Comparison of ENCODE assay signal across 19 cellular contexts in genomic region chr9:135369401-135369800, GRCh38.
"Had no signal": no experiment of that assay in that cellular context is flagged by ENCODE, and none has a peak within 500 bp of the region (broad histone marks: within the 10 kb centered on the region; RNA-seq: fewer than 3 reads in every experiment).

No MANE protein-coding gene starts in this region.

- H3K4me3 Mint-ChIP-seq: activated B cell treated with CpG ODN at 0.5 μM for 24 hours; activated CD4-positive, alpha-beta T cell treated with anti-CD3 and anti-CD28 coated beads, Interleukin-2, amount 10 ng/mL, durations not matched to agents 7 days and 5 days; activated naive CD8-positive, alpha-beta T cell treated with anti-CD3 and anti-CD28 coated beads for 36 hours; immature natural killer cell; naive B cell had no signal

- H3K27ac Mint-ChIP-seq: activated B cell treated with CpG ODN at 0.5 μM for 24 hours; activated CD4-positive, alpha-beta T cell treated with anti-CD3 and anti-CD28 coated beads, Interleukin-2, amount 10 ng/mL, durations not matched to agents 7 days and 5 days; activated naive CD8-positive, alpha-beta T cell treated with anti-CD3 and anti-CD28 coated beads for 36 hours; immature natural killer cell; naive B cell had no signal

- H3K9me3 Mint-ChIP-seq: activated B cell treated with CpG ODN at 0.5 μM for 24 hours; activated CD4-positive, alpha-beta T cell treated with anti-CD3 and anti-CD28 coated beads, Interleukin-2, amount 10 ng/mL, durations not matched to agents 7 days and 5 days; activated naive CD8-positive, alpha-beta T cell treated with anti-CD3 and anti-CD28 coated beads for 36 hours; immature natural killer cell; naive B cell had no signal

- H3K27ac ChIP-seq: neutrophil, parathyroid adenoma, tibial artery, vagina had no signal

- H3K9ac ChIP-seq: parathyroid adenoma had no signal

- H3K4me1 Mint-ChIP-seq: activated B cell treated with CpG ODN at 0.5 μM for 24 hours; activated CD4-positive, alpha-beta T cell treated with anti-CD3 and anti-CD28 coated beads, Interleukin-2, amount 10 ng/mL, durations not matched to agents 7 days and 5 days; activated naive CD8-positive, alpha-beta T cell treated with anti-CD3 and anti-CD28 coated beads for 36 hours; immature natural killer cell; naive B cell had no signal

- H3K27me3 Mint-ChIP-seq: activated B cell treated with CpG ODN at 0.5 μM for 24 hours; activated CD4-positive, alpha-beta T cell treated with anti-CD3 and anti-CD28 coated beads, Interleukin-2, amount 10 ng/mL, durations not matched to agents 7 days and 5 days; activated naive CD8-positive, alpha-beta T cell treated with anti-CD3 and anti-CD28 coated beads for 36 hours had no signal

- DNase-seq: activated B cell treated with CpG ODN at 0.5 μM for 24 hours; activated CD4-positive, alpha-beta T cell treated with anti-CD3 and anti-CD28 coated beads, Interleukin-2, amount 10 ng/mL, durations not matched to agents 7 days and 5 days; activated CD8-positive, alpha-beta memory T cell treated with anti-CD3 and anti-CD28 coated beads, Interleukin-2, amount 50 U/mL, for 48 hours; activated naive CD8-positive, alpha-beta T cell treated with anti-CD3 and anti-CD28 coated beads for 36 hours; amygdala; cerebellar nuclear complex; effector CD8-positive, alpha-beta T cell; head of caudate nucleus; immature natural killer cell; left colon; naive B cell; stimulated activated naive CD4-positive, alpha-beta T cell; tibial artery had no signal

- H3K36me3 Mint-ChIP-seq: activated naive CD8-positive, alpha-beta T cell treated with anti-CD3 and anti-CD28 coated beads for 36 hours; immature natural killer cell; naive B cell had no signal

- H3K36me3 ChIP-seq: neutrophil, tibial artery, vagina had no signal

- H3K9me3 ChIP-seq: neutrophil, tibial artery, vagina had no signal

- H2AFZ ChIP-seq: parathyroid adenoma had no signal

- ATAC-seq: left colon had no signal

- H3K4me1 ChIP-seq: parathyroid adenoma, tibial artery, vagina had no signal

- H3K79me2 ChIP-seq: parathyroid adenoma had no signal

- FAIRE-seq: endothelial cell of umbilical vein, frontal cortex had no signal

- H3K4me3 ChIP-seq: lung, tibial artery, vagina had no signal

- H3K27me3 ChIP-seq: vagina had no signal
